ENCODE assay signal across 12 cellular contexts in the genomic region with DNA sequence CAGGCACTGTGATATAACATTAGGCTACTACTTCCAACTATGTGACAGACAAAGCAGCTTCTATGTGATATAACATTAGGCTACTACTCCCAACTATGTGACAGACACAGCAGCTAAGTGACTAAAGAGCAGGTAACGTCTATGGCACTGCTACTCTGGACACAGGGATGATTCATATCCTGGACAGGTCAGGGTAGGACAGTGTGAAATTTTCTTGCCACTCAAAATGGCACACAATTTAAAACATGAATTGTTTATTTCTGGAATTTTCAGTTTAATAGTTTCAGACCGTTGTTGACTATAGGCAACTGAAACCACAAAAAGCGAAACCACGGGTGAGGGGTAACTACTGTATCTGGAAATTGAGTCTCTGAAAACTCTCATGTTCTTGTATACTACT. TPM values are rescaled to one million over a fixed set of nuclear protein-coding genes. Genes with fewer than 3 reads are reported as not detected.
DNase-seq lines count a peak whose midpoint lies in the region; ATAC-seq and TF ChIP-seq lines count a peak whose summit lies in the region.
"Had no signal": no experiment of that assay in that cellular context is flagged by ENCODE, and none has a peak within 500 bp of the region (broad histone marks: within the 10 kb centered on the region; RNA-seq: fewer than 3 reads in every experiment).

No MANE protein-coding gene starts in this region.

- H3K9me3 ChIP-seq in breast epithelium (no peaks in the 10 kb centered on the region), OCI-LY7 (ENCODE audit: low read length) (no peaks in the 10 kb centered on the region), vagina (no peaks in the 10 kb centered on the region)
- no peaks in the 10 kb centered on the region for H3K9me3 ChIP-seq in effector memory CD4-positive, alpha-beta T cell (ENCODE audit: control insufficient read depth, low read length)
- H3K9me3 ChIP-seq: lower lobe of right lung, tibial nerve had no signal

- DNase-seq in MCF 10A (ENCODE audit: unreplicated experiment), result peak; percentile 59
- DNase-seq in breast epithelium (ENCODE audit: low spot score in 2 of 2), result no peak
- no peak for DNase-seq in OCI-LY7 (ENCODE audit: low spot score)
- DNase-seq in effector memory CD4-positive, alpha-beta T cell, result no peak
- no peak for DNase-seq in DMS114 treated with DMSO at 0.1 percent for 48 hours (lab: John Stamatoyannopoulos, UW; ENCODE audit: unreplicated experiment)
- DNase-seq in MV-4-11 (lab: John Stamatoyannopoulos, UW), result no peak
- no peak for DNase-seq in vagina (ENCODE audit: extremely low spot score in 2 of 2)
- DNase-seq: lower lobe of right lung, NCI-H226 had no signal

- H3K27ac ChIP-seq in breast epithelium, result no peak overlapping the region
- no peak overlapping the region for H3K27ac ChIP-seq in OCI-LY7 (ENCODE audit: low read depth, low read length, poor library complexity, severe bottlenecking)
- no peak overlapping the region for H3K27ac ChIP-seq in effector memory CD4-positive, alpha-beta T cell (ENCODE audit: insufficient read depth, low read length, poor library complexity, severe bottlenecking)
- no peak overlapping the region for H3K27ac ChIP-seq in vagina
- H3K27ac ChIP-seq: C4-2B, lower lobe of right lung, tibial nerve had no signal

- no peaks in the 10 kb centered on the region for H3K27me3 ChIP-seq in breast epithelium
- H3K27me3 ChIP-seq in effector memory CD4-positive, alpha-beta T cell (replicated peaks; ENCODE audit: control insufficient read depth, insufficient read depth, low read length, poor library complexity, severe bottlenecking), result no peaks in the 10 kb centered on the region
- no peaks in the 10 kb centered on the region for H3K27me3 ChIP-seq in vagina
- H3K27me3 ChIP-seq: tibial nerve had no signal

- POLR2A ChIA-PET in MCF 10A (lab: Yijun Ruan, JAX) (interaction anchor here (0.6 to 17.8 kb wide), 18 partner anchors 6 to 670 kb away, joined by 3 to 385 read pairs (median 4); partner anchors contain the start of genes PPP2R5A and SLC30A1), OCI-LY7 (lab: Charles Lee) (interaction anchor here (0.6 to 3.3 kb wide), 8 partner anchors 8 to 430 kb away, joined by 3 to 19 read pairs (median 4); no protein-coding TSS in a partner anchor)

- CTCF ChIA-PET in MCF 10A (lab: Yijun Ruan, JAX), result interaction anchor here (0.6 to 13.7 kb wide), 17 partner anchors 8 to 564 kb away, joined by 3 to 242 read pairs (median 6); partner anchors contain the start of gene NEK2
- CTCF ChIA-PET in OCI-LY7 (lab: Charles Lee; ENCODE audit: unreplicated experiment), result no interaction called here

- H3K36me3 ChIP-seq in breast epithelium (no peaks in the 10 kb centered on the region), OCI-LY7 (ENCODE audit: insufficient read depth, low read length) (peaks cover 91% of the 10 kb centered on the region), vagina (no peaks in the 10 kb centered on the region)
- H3K36me3 ChIP-seq in effector memory CD4-positive, alpha-beta T cell (ENCODE audit: control insufficient read depth, insufficient read depth, low read length), result no peaks in the 10 kb centered on the region
- H3K36me3 ChIP-seq: lower lobe of right lung, tibial nerve had no signal

- no peaks in the 10 kb centered on the region for H3K27me3 Mint-ChIP-seq in MCF 10A (ENCODE audit: insufficient read depth, unreplicated experiment)

- H3K4me2 ChIP-seq in OCI-LY7 (ENCODE audit: low read length), result peak overlapping the region; percentile 36

- no peaks in the 10 kb centered on the region for H3K9me3 Mint-ChIP-seq in MCF 10A (ENCODE audit: unreplicated experiment)

- ATAC-seq in HG03175 (IDR thresholded peaks at IDR 0.05; ENCODE audit: unreplicated experiment), result no peak
- ATAC-seq: lower lobe of right lung had no signal

- intact Hi-C loops in MCF 10A (cut with micrococcal nuclease), result no loop called here
- intact Hi-C loops in breast epithelium (cut with DNase I; ENCODE audit: low total_unique reads), result no loop called here
- intact Hi-C loops in OCI-LY7 (cut with micrococcal nuclease; ENCODE audit: unreplicated experiment), result no loop called here
- intact Hi-C loops in vagina (cut with DNase I), result no loop called here

- H3K79me2 ChIP-seq in OCI-LY7 (ENCODE audit: insufficient read depth, low read depth, low read length), result peaks cover 100% of the 10 kb centered on the region

- H3K4me1 ChIP-seq in breast epithelium, result peaks cover 0 to 5% of the 10 kb centered on the region in 2 donors
- H3K4me1 ChIP-seq in OCI-LY7 (ENCODE audit: insufficient read depth, low read length, poor library complexity, severe bottlenecking), result peaks cover 37% of the 10 kb centered on the region
- peaks cover 10% of the 10 kb centered on the region for H3K4me1 ChIP-seq in effector memory CD4-positive, alpha-beta T cell (ENCODE audit: control insufficient read depth, insufficient read depth, low read length, poor library complexity, severe bottlenecking)
- peaks cover 6% of the 10 kb centered on the region for H3K4me1 ChIP-seq in vagina

- no peak overlapping the region for H2AFZ ChIP-seq in OCI-LY7 (ENCODE audit: low read length)

- H3K4me3 Mint-ChIP-seq in MCF 10A (ENCODE audit: unreplicated experiment), result peak overlapping the region; percentile 24

- H3K4me3 ChIP-seq in breast epithelium, result no peak overlapping the region
- peak overlapping the region; percentile 1 for H3K4me3 ChIP-seq in OCI-LY7 (ENCODE audit: low read depth, low read length, poor library complexity, severe bottlenecking)
- peak overlapping the region; percentile 22 for H3K4me3 ChIP-seq in effector memory CD4-positive, alpha-beta T cell (ENCODE audit: insufficient read depth, low read depth, low read length, poor library complexity, severe bottlenecking)
- no peak overlapping the region for H3K4me3 ChIP-seq in vagina
- H3K4me3 ChIP-seq: lower lobe of right lung, tibial nerve had no signal

- peaks cover 57% of the 10 kb centered on the region for H3K4me1 Mint-ChIP-seq in MCF 10A (ENCODE audit: insufficient read depth, unreplicated experiment)

- TF ChIP-seq POLR2A in breast epithelium (IDR thresholded peaks at IDR 0.05) (no peak), vagina (IDR thresholded peaks at IDR 0.05) (no peak)

- peaks cover 71% of the 10 kb centered on the region for H4K20me1 ChIP-seq in OCI-LY7 (ENCODE audit: insufficient read depth, low read length)

- BruUV-seq in MCF 10A (replicated peaks; lab: Mats Ljungman, UMichigan) (no TSS peak), OCI-LY7 (replicated peaks; lab: Mats Ljungman, UMichigan) (no TSS peak)

- no peaks in the 10 kb centered on the region for H3K9me2 ChIP-seq in OCI-LY7 (ENCODE audit: insufficient read depth, low read length)

- peaks cover 1% of the 10 kb centered on the region for H3K36me3 Mint-ChIP-seq in MCF 10A (ENCODE audit: insufficient read depth, unreplicated experiment)

- TF ChIP-seq CTCF in MCF 10A (IDR thresholded peaks at IDR 0.05; ENCODE audit: unreplicated experiment) (no peak), breast epithelium (IDR thresholded peaks at IDR 0.05) (no peak), OCI-LY7 (conservative IDR thresholded peaks at IDR 0.05; ENCODE audit: low read length) (no peak), vagina (IDR thresholded peaks at IDR 0.05) (no peak)

- H3K27ac Mint-ChIP-seq in MCF 10A (ENCODE audit: low read depth, unreplicated experiment), result peak overlapping the region; percentile 25

RNA-seq across cellular contexts. Expression of gene DTL, which starts 5.1 kb away (rescaled TPM):
- total RNA-seq in MCF 10A (2022), result 20.2 and 34.4 TPM in 2 replicates
- total RNA-seq in breast epithelium, result under 1 TPM; 0.29 to 0.80 (median 0.66) TPM
- 64.4 and 71.5 TPM in 2 replicates for total RNA-seq in OCI-LY7 (2014; rRNA removed; shearing (Covaris generic))
- 61.4 and 61.7 TPM in 2 replicates for total RNA-seq in OCI-LY7 (2022)
- total RNA-seq in vagina, result 7.4 TPM

RNA-seq across cellular contexts. Expression of gene INTS7, which starts 5.3 kb away (rescaled TPM):
- 50.0 and 62.3 TPM in 2 replicates for total RNA-seq in MCF 10A (2022)
- 10 to 100 TPM in 2 of 3 donors, 1 to 10 TPM in 1; 6.6 to 16.7 (median 10.8) TPM for total RNA-seq in breast epithelium
- total RNA-seq in OCI-LY7 (2014; rRNA removed; shearing (Covaris generic)), result 16.7 and 17.8 TPM in 2 replicates
- total RNA-seq in OCI-LY7 (2022), result 25.5 and 25.8 TPM in 2 replicates
- 10.8 TPM for total RNA-seq in vagina

Comparison
In these comparisons a context has a peak if more than half of its experiments do, and no peak if none do; other contexts are left out.
1. H3K4me3 ChIP-seq: peak in OCI-LY7 (single experiment) and effector memory CD4-positive, alpha-beta T cell (single experiment); none in breast epithelium (0 of 3) and vagina (0 of 2).